ENCODE assay signal across 18 cellular contexts in genomic region chr7:39659356-39660013, GRCh38. TPM values are rescaled to one million over a fixed set of nuclear protein-coding genes. Genes with fewer than 3 reads are reported as not detected.
A peak's percentile ranks its signal among the peaks of the same experiment; 100 is the strongest.
DNase-seq lines count a peak whose midpoint lies in the region; ATAC-seq, FAIRE-seq and TF ChIP-seq lines count a peak whose summit lies in the region.
"Had no signal": no experiment of that assay in that cellular context is flagged by ENCODE, and none has a peak within 500 bp of the region (broad histone marks: within the 10 kb centered on the region; RNA-seq: fewer than 3 reads in every experiment).

No MANE protein-coding gene starts in this region.

- intact Hi-C loops in stomach (cut with DNase I; ENCODE audit: low total_unique reads): no loop called here

- peak overlapping the region; percentile 54; the same call in 1 of the 2 replicates for H3K4me3 ChIP-seq in ACC112 (ENCODE audit: low read depth, low read length)
- no peak overlapping the region for H3K4me3 ChIP-seq in right atrium auricular region
- H3K4me3 ChIP-seq in SJCRH30: no peak overlapping the region
- H3K4me3 ChIP-seq in stomach: no peak overlapping the region
- H3K4me3 ChIP-seq: Peyer's patch had no signal

- H3K9me3 ChIP-seq in right atrium auricular region: no peaks in the 10 kb centered on the region
- peaks cover 12% of the 10 kb centered on the region for H3K9me3 ChIP-seq in SJCRH30 (replicated peaks)
- H3K9me3 ChIP-seq in stomach: peaks cover 0 to 11% (median 0%) of the 10 kb centered on the region in 4 donors
- H3K9me3 ChIP-seq: Peyer's patch had no signal

- WGBS in stomach, 5 donors: 64 to 76% (median 69%) methylated on average over 5 of the region's 5 CpGs

- peaks cover 12% of the 10 kb centered on the region for H3K4me1 ChIP-seq in ACC112 (ENCODE audit: control insufficient read depth, insufficient read depth, low read length, unreplicated experiment)
- H3K4me1 ChIP-seq in right atrium auricular region: no peaks in the 10 kb centered on the region
- no peaks in the 10 kb centered on the region for H3K4me1 ChIP-seq in SJCRH30
- peaks cover 0 to 20% (median 0%) of the 10 kb centered on the region in 4 donors for H3K4me1 ChIP-seq in stomach
- H3K4me1 ChIP-seq: Peyer's patch had no signal

- DNase-seq in ELR (ENCODE audit: low read depth): peak; percentile 25
- peak; percentile 24 for DNase-seq in RCC 7860 (ENCODE audit: low spot score)
- peak; percentile 21 for DNase-seq in fibroblast of peridontal ligament (ENCODE audit: extremely low read depth)
- DNase-seq in right atrium auricular region (ENCODE audit: low spot score): no peak
- no peak for DNase-seq in SJCRH30
- DNase-seq in stomach: no peak
- DNase-seq: 8988T; CD4-positive, alpha-beta T cell; H7; MM.1S; NCI-H1105 treated with DMSO at 0.1 percent for 48 hours; NCI-H1930; NCI-H2171; NCI-H510A; Peyer's patch; SHP77 had no signal

- ATAC-seq in HG02970 (IDR thresholded peaks at IDR 0.05; ENCODE audit: low FRiP score, unreplicated experiment): no peak

- TF ChIP-seq POLR2A in stomach (IDR thresholded peaks at IDR 0.05): no peak

- TF ChIP-seq EP300 in stomach (IDR thresholded peaks at IDR 0.05): no peak

- H3K36me3 ChIP-seq in ACC112 (ENCODE audit: insufficient read depth, low read length) (peaks cover 29% of the 10 kb centered on the region), right atrium auricular region (no peaks in the 10 kb centered on the region), SJCRH30 (peaks cover 8% of the 10 kb centered on the region), stomach (peaks cover 0 to 7% (median 5%) of the 10 kb centered on the region in 4 donors)

- TF ChIP-seq CTCF in right atrium auricular region (IDR thresholded peaks at IDR 0.05) (no peak), stomach (IDR thresholded peaks at IDR 0.05) (no peak)

- FAIRE-seq in RCC 7860 (lab: Jason Lieb, UNC): peak; percentile 95

- no peaks in the 10 kb centered on the region for H3K27me3 ChIP-seq in ACC112 (ENCODE audit: insufficient read depth, low read length)
- H3K27me3 ChIP-seq in right atrium auricular region: no peaks in the 10 kb centered on the region
- H3K27me3 ChIP-seq in SJCRH30: no peaks in the 10 kb centered on the region
- no peaks in the 10 kb centered on the region for H3K27me3 ChIP-seq in stomach
- H3K27me3 ChIP-seq: Peyer's patch had no signal

- peak overlapping the region; percentile 52 for H3K27ac ChIP-seq in ACC112 (ENCODE audit: low read depth, low read length)
- H3K27ac ChIP-seq in right atrium auricular region: no peak overlapping the region
- no peak overlapping the region for H3K27ac ChIP-seq in SJCRH30
- H3K27ac ChIP-seq in stomach: no peak overlapping the region
- H3K27ac ChIP-seq: Peyer's patch had no signal

- H3K79me2 ChIP-seq in ACC112 (ENCODE audit: control insufficient read depth, insufficient read depth, low read length, unreplicated experiment): peaks cover 68% of the 10 kb centered on the region

- H2AFZ ChIP-seq in ACC112 (ENCODE audit: low read length, unreplicated experiment): no peak overlapping the region

RNA-seq across cellular contexts. Expression of gene RALA, which starts 36.1 kb away (rescaled TPM):
- total RNA-seq in right atrium auricular region (10 to 100 TPM; 13.2 to 14.0 TPM), stomach (10 to 100 TPM; 10.6 to 40.3 (median 33.8) TPM)
- 19.8 and 20.2 TPM in 2 replicates for total RNA-seq in SJCRH30 (2014; rRNA removed; shearing (Covaris generic))
- 10 to 100 TPM; 26.6 to 57.0 (median 29.4) TPM for polyA plus RNA-seq in stomach

Comparison
In these comparisons a context has a peak if more than half of its experiments do, and no peak if none do; other contexts are left out.
1. DNase-seq: peak in ELR (single experiment), RCC 7860 (single experiment) and fibroblast of peridontal ligament (single experiment); none in right atrium auricular region (single experiment), SJCRH30 (0 of 2) and stomach (single experiment).